ENCODE assay signal across 15 cellular contexts in genomic region chr2:174343343-174343637, GRCh38. TPM values are rescaled to one million over a fixed set of nuclear protein-coding genes. Genes with fewer than 3 reads are reported as not detected.
DNase-seq lines count a peak whose midpoint lies in the region; ATAC-seq, FAIRE-seq and TF ChIP-seq lines count a peak whose summit lies in the region.
"Had no signal": no experiment of that assay in that cellular context is flagged by ENCODE, and none has a peak within 500 bp of the region (broad histone marks: within the 10 kb centered on the region; RNA-seq: fewer than 3 reads in every experiment).

No MANE protein-coding gene starts in this region.

- peaks cover under 1% of the 10 kb centered on the region for H3K36me3 ChIP-seq in CD4-positive, alpha-beta memory T cell (ENCODE audit: insufficient read depth, low read length)
- H3K36me3 ChIP-seq in H7 (replicated peaks; ENCODE audit: control insufficient read depth, insufficient read depth, low read length) = no peaks in the 10 kb centered on the region
- H3K36me3 ChIP-seq in astrocyte (ENCODE audit: insufficient read depth, low read length) = no peaks in the 10 kb centered on the region
- H3K36me3 ChIP-seq in mesendoderm (ENCODE audit: control insufficient read depth, insufficient read depth, low read length) = no peaks in the 10 kb centered on the region
- peaks cover 0 to 8% of the 10 kb centered on the region in 2 donors for H3K36me3 ChIP-seq in psoas muscle (ENCODE audit: insufficient read depth in 1 of 2, low read depth in 1 of 2)
- H3K36me3 ChIP-seq: HAP-1 had no signal

- no CpG with 5 or more reads among the region's 7 CpGs for WGBS in mesendoderm (ENCODE audit: extremely low coverage, insufficient coverage, low lambda C conversion rate)
- 65 to 69% (median 66%) methylated on average over 7 of the region's 7 CpGs for WGBS in psoas muscle, 3 donors

- H3K9me3 Mint-ChIP-seq in CD4-positive, alpha-beta memory T cell = peaks cover 0 to 22% (median 0%) of the 10 kb centered on the region in 8 donors
- peaks cover 4% of the 10 kb centered on the region for H3K9me3 Mint-ChIP-seq in astrocyte (ENCODE audit: unreplicated experiment)
- H3K9me3 Mint-ChIP-seq in CD14-positive monocyte = peaks cover 0 to 31% (median 9%) of the 10 kb centered on the region in 7 donors

- H2AK5ac ChIP-seq in mesendoderm (ENCODE audit: low read length) = no peak overlapping the region

- POLR2A ChIA-PET in CD4-positive, alpha-beta memory T cell (lab: Charles Lee; ENCODE audit: partially characterized antibody) = interaction anchor here (0.7 kb wide), 1 partner anchor 8 kb away, joined by 3 read pairs; the partner anchor contains the start of gene SP9

- H3K4ac ChIP-seq in mesendoderm (ENCODE audit: low read depth, low read length) = no peak overlapping the region

- H3K9ac ChIP-seq in astrocyte (ENCODE audit: low read length) = no peak overlapping the region
- H3K9ac ChIP-seq in mesendoderm (ENCODE audit: low read length) = peak overlapping the region; percentile 52

- no peaks in the 10 kb centered on the region for H3K9me3 ChIP-seq in CD4-positive, alpha-beta memory T cell (ENCODE audit: control insufficient read depth in 1 of 2, low read length in 2 of 2)
- H3K9me3 ChIP-seq in astrocyte (ENCODE audit: insufficient read depth, low read depth, low read length) (no peaks in the 10 kb centered on the region), psoas muscle (no peaks in the 10 kb centered on the region)
- H3K9me3 ChIP-seq: HAP-1, SJCRH30 had no signal

- CTCF ChIA-PET in CD4-positive, alpha-beta memory T cell (lab: Charles Lee; ENCODE audit: partially characterized antibody) = interaction anchor here (0.9 to 2.7 kb wide), 5 partner anchors 185 to 1315 kb away, joined by 3 to 24 read pairs (median 3); no protein-coding TSS in a partner anchor

- intact Hi-C loops in CD4-positive, alpha-beta memory T cell (cut with micrococcal nuclease) = loop anchor here (5.0 to 10.0 kb wide), 3 partner anchors 771 to 1538 kb away; no protein-coding TSS in a partner anchor
- intact Hi-C loops in psoas muscle (cut with DNase I) (loop anchor here (5.0 to 10.0 kb wide), 3 partner anchors 188 to 941 kb away; no protein-coding TSS in a partner anchor), CD14-positive monocyte (cut with micrococcal nuclease) (loop anchor here (2.0 to 10.0 kb wide), 3 partner anchors 186 to 940 kb away; no protein-coding TSS in a partner anchor)

- no peak for FAIRE-seq in astrocyte (lab: Jason Lieb, UNC)

- peaks cover 45% of the 10 kb centered on the region for H3K4me1 ChIP-seq in CD4-positive, alpha-beta memory T cell (ENCODE audit: insufficient read depth, low read length)
- H3K4me1 ChIP-seq in astrocyte (ENCODE audit: insufficient read depth, low read length) = peaks cover 6% of the 10 kb centered on the region
- H3K4me1 ChIP-seq in mesendoderm (ENCODE audit: control insufficient read depth, low read depth, low read length) = no peaks in the 10 kb centered on the region
- H3K4me1 ChIP-seq in psoas muscle = peaks cover 10% of the 10 kb centered on the region
- H3K4me1 ChIP-seq: SJCRH30 had no signal

- no peak overlapping the region for H4K8ac ChIP-seq in mesendoderm (ENCODE audit: low read depth, low read length)

- no peak for TF ChIP-seq CTCF in astrocyte (IDR thresholded peaks at IDR 0.05; ENCODE audit: insufficient read depth, low read depth, low read length)
- no peak for TF ChIP-seq CTCF in psoas muscle (IDR thresholded peaks at IDR 0.05)
- no peak for TF ChIP-seq CTCF in CD14-positive monocyte (IDR thresholded peaks at IDR 0.05)

- H3K79me1 ChIP-seq in mesendoderm (ENCODE audit: low read length) = no peaks in the 10 kb centered on the region

- no peak overlapping the region for H2BK120ac ChIP-seq in mesendoderm (ENCODE audit: low read depth, low read length)

- H3K27ac Mint-ChIP-seq in CD4-positive, alpha-beta memory T cell = peak overlapping the region in 3 of 7 donors; percentile 6 to 69 (median 68)
- H3K27ac Mint-ChIP-seq in astrocyte (ENCODE audit: unreplicated experiment) (no peak overlapping the region), CD14-positive monocyte (no peak overlapping the region)

- H3K27me3 ChIP-seq in CD4-positive, alpha-beta memory T cell (ENCODE audit: insufficient read depth, low read length) = peaks cover 62% of the 10 kb centered on the region
- H3K27me3 ChIP-seq in H7 (ENCODE audit: control insufficient read depth, insufficient read depth, low read length) (peaks cover 66% of the 10 kb centered on the region), astrocyte (ENCODE audit: insufficient read depth, low read length) (peaks cover 64% of the 10 kb centered on the region), mesendoderm (ENCODE audit: insufficient read depth, low read length, poor library complexity) (peaks cover 11% of the 10 kb centered on the region), psoas muscle (ENCODE audit: insufficient read depth in 3 of 3, low read length in 2 of 3) (peaks cover 0 to 63% (median 20%) of the 10 kb centered on the region in 3 donors)
- H3K27me3 ChIP-seq: SJCRH30 had no signal

- no peak for ATAC-seq in psoas muscle
- ATAC-seq: right cardiac atrium had no signal

- peaks cover 15 to 42% (median 27%) of the 10 kb centered on the region in 4 donors for H3K4me1 Mint-ChIP-seq in CD4-positive, alpha-beta memory T cell
- H3K4me1 Mint-ChIP-seq in astrocyte (ENCODE audit: low read depth, unreplicated experiment) (peaks cover 5% of the 10 kb centered on the region), CD14-positive monocyte (peaks cover 44% of the 10 kb centered on the region)

- H2BK15ac ChIP-seq in mesendoderm (replicated peaks; ENCODE audit: low read depth) = no peak overlapping the region

- no peak overlapping the region for H3K27ac ChIP-seq in CD4-positive, alpha-beta memory T cell (ENCODE audit: low read depth, low read length)
- H3K27ac ChIP-seq in astrocyte (ENCODE audit: low read depth, low read length) (no peak overlapping the region), mesendoderm (ENCODE audit: low read depth, low read length) (no peak overlapping the region), psoas muscle (no peak overlapping the region)
- H3K27ac ChIP-seq: SJCRH30 had no signal

- H3K4me3 ChIP-seq in CD4-positive, alpha-beta memory T cell (ENCODE audit: low read length in 2 of 2) = no peak overlapping the region
- H3K4me3 ChIP-seq in H7 (ENCODE audit: insufficient read depth, low read depth, low read length) (peak overlapping the region; percentile 39; the same call in 1 of the 2 replicates), astrocyte (ENCODE audit: insufficient read depth, low read depth, low read length) (no peak overlapping the region), mesendoderm (ENCODE audit: low read length) (peak overlapping the region; percentile 6), psoas muscle (no peak overlapping the region)
- H3K4me3 ChIP-seq: HAP-1, SJCRH30 had no signal

- H3K4me3 Mint-ChIP-seq in CD4-positive, alpha-beta memory T cell = peak overlapping the region; percentile 11 to 75 (median 44)
- H3K4me3 Mint-ChIP-seq in astrocyte (ENCODE audit: unreplicated experiment) (peak overlapping the region; percentile 41), CD14-positive monocyte (peak overlapping the region in 1 of 2 donors; percentile 81)

- peaks cover 14% of the 10 kb centered on the region for H4K20me1 ChIP-seq in astrocyte (ENCODE audit: insufficient read depth, low read length)

- no peak overlapping the region for H3K4me2 ChIP-seq in astrocyte (ENCODE audit: low read length)
- peak overlapping the region; percentile 93 for H3K4me2 ChIP-seq in mesendoderm (ENCODE audit: low read length)

- DNase-seq in CD4-positive, alpha-beta memory T cell = peak in 1 of 5 donors; percentile 20
- peak; percentile 22 for DNase-seq in H7
- no peak for DNase-seq in astrocyte (ENCODE audit: low read depth)
- no peak for DNase-seq in mesendoderm
- no peak for DNase-seq in psoas muscle
- no peak for DNase-seq in mucosa of gallbladder (ENCODE audit: low spot score)
- DNase-seq in HK-2 (ENCODE audit: unreplicated experiment) = no peak
- DNase-seq in CD14-positive monocyte (ENCODE audit: low spot score) = no peak
- DNase-seq: C1 segment of cervical spinal cord; GDM1; NCI-H2029 treated with DMSO at 0.1 percent for 48 hours; SJCRH30; stimulated activated CD4-positive, alpha-beta T cell treated with anti-CD3 and anti-CD28 coated beads, Interleukin-4, amount 100 ng/mL, for 24 hours had no signal

- H3K56ac ChIP-seq in mesendoderm (ENCODE audit: low read length) = peak overlapping the region; percentile 79

- H3K23ac ChIP-seq in mesendoderm (ENCODE audit: low read length) = no peak overlapping the region

- H4K5ac ChIP-seq in mesendoderm (ENCODE audit: low read length) = no peak overlapping the region

- no peak overlapping the region for H2BK5ac ChIP-seq in mesendoderm (ENCODE audit: low read length)

- no peaks in the 10 kb centered on the region for H3K79me2 ChIP-seq in astrocyte (ENCODE audit: insufficient read depth, low read length)
- H3K79me2 ChIP-seq in mesendoderm (ENCODE audit: control insufficient read depth, insufficient read depth, low read length) = no peaks in the 10 kb centered on the region

- peaks cover 14% of the 10 kb centered on the region in 2 donors for H3K36me3 Mint-ChIP-seq in CD4-positive, alpha-beta memory T cell
- H3K36me3 Mint-ChIP-seq in astrocyte (ENCODE audit: low read depth, unreplicated experiment) (peaks cover under 1% of the 10 kb centered on the region), CD14-positive monocyte (peaks cover 19 to 30% of the 10 kb centered on the region in 2 donors)

- no peak overlapping the region for H3K18ac ChIP-seq in mesendoderm (ENCODE audit: low read length)

- H2AFZ ChIP-seq in astrocyte (ENCODE audit: low read depth, low read length) = no peak overlapping the region

- H3K27me3 Mint-ChIP-seq in CD4-positive, alpha-beta memory T cell = peaks cover 42 to 46% of the 10 kb centered on the region in 2 donors
- peaks cover 51% of the 10 kb centered on the region for H3K27me3 Mint-ChIP-seq in astrocyte (ENCODE audit: low read depth, unreplicated experiment)
- H3K27me3 Mint-ChIP-seq in CD14-positive monocyte (ENCODE audit: low read depth in 3 of 3) = peaks cover 72 to 81% (median 79%) of the 10 kb centered on the region in 3 donors

RNA-seq across cellular contexts. Expression of gene SP9, which starts 8.5 kb away (rescaled TPM):
- total RNA-seq in CD4-positive, alpha-beta memory T cell = not detected
- polyA plus RNA-seq in CD4-positive, alpha-beta memory T cell = not detected
- total RNA-seq in H7 (2014; rRNA removed; shearing (Covaris generic)) = 0.10 and 0.15 TPM in 2 replicates
- total RNA-seq in astrocyte (not detected in 2 replicates), psoas muscle (under 1 TPM in 2 of 4 donors, not detected in 2; 0.58 to 0.95 TPM), mucosa of gallbladder (not detected)
- 0.08 TPM for polyA plus RNA-seq in mesendoderm (2013, experiment 1 of 2)
- polyA plus RNA-seq in mesendoderm (2013, experiment 2 of 2) = 0.15 TPM
- polyA plus RNA-seq in psoas muscle (under 1 TPM in 2 of 3 donors, not detected in 1; 0.03 to 0.14 TPM), CD14-positive monocyte (not detected)
- total RNA-seq: right cardiac atrium had no signal
- polyA plus RNA-seq: right cardiac atrium had no signal

RNA-seq across cellular contexts. Expression of gene SCRN3, which starts 52.2 kb away (rescaled TPM):
- total RNA-seq in CD4-positive, alpha-beta memory T cell = 10 to 100 TPM; 14.7 to 15.2 TPM
- polyA plus RNA-seq in CD4-positive, alpha-beta memory T cell = 10 to 100 TPM; 10.8 to 11.7 TPM
- total RNA-seq in H7 (2014; rRNA removed; shearing (Covaris generic)) = 12.1 TPM in 2 replicates
- 18.5 and 20.1 TPM in 2 replicates for total RNA-seq in astrocyte
- 5.0 TPM for polyA plus RNA-seq in mesendoderm (2013, experiment 1 of 2)
- polyA plus RNA-seq in mesendoderm (2013, experiment 2 of 2) = 4.9 TPM
- total RNA-seq in psoas muscle = 10 to 100 TPM; 22.5 to 44.4 (median 31.2) TPM
- 10 to 100 TPM in 2 of 3 donors, 1 to 10 TPM in 1; 9.1 to 33.2 (median 11.0) TPM for polyA plus RNA-seq in psoas muscle
- total RNA-seq in mucosa of gallbladder = 26.4 TPM
- 10 to 100 TPM in 1 of 2 donors, 1 to 10 TPM in 1; 7.2 to 11.2 TPM for polyA plus RNA-seq in CD14-positive monocyte

Comparison
In these comparisons a context has a peak if more than half of its experiments do, and no peak if none do; other contexts are left out.
1. H3K4me3 ChIP-seq: peak in H7 (single experiment) and mesendoderm (single experiment); none in CD4-positive, alpha-beta memory T cell (0 of 2), astrocyte (single experiment) and psoas muscle (single experiment).